ENCODE assay signal across 30 cellular contexts in the genomic region with DNA sequence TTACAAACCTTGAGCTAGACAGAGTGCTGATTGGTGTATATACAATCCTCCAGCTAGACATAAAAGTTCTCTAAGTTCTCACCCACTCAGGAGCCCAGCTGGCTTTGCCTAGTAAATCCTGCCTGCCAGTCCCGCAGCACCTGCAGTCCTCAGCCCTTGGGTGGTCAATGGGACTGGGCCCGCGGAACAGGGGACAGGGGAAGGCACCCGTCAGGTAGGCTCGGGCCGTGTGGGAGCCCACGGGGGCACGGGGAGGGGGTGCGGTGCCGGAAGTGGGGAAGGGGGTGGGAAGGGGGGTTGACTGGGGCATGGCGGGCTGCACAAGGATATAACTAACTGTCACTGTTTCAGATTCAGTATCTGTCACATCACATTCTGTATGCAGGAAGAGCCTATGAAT.
"Had no signal": no experiment of that assay in that cellular context is flagged by ENCODE, and none has a peak within 500 bp of the region (broad histone marks: within the 10 kb centered on the region; RNA-seq: fewer than 3 reads in every experiment).

No MANE protein-coding gene starts in this region.

- ATAC-seq: activated CD4-positive, alpha-beta T cell treated with anti-CD3 and anti-CD28 coated beads for 36 hours; activated CD4-positive, CD25-positive, alpha-beta regulatory T cell treated with anti-CD3 and anti-CD28 coated beads, Interleukin-2, amount 50 U/mL, for 24 hours; activated CD8-positive, alpha-beta memory T cell treated with anti-CD3 and anti-CD28 coated beads, Interleukin-2, amount 10 ng/mL, durations not matched to agents 7 days and 5 days; activated CD8-positive, alpha-beta T cell treated with anti-CD3 and anti-CD28 coated beads, Interleukin-2, amount 10 ng/mL, durations not matched to agents 7 days and 5 days; activated naive CD8-positive, alpha-beta T cell treated with anti-CD3 and anti-CD28 coated beads, Interleukin-2, amount 50 U/mL, for 24 hours; WTC11 had no signal

- H3K4me1 ChIP-seq: ascending aorta had no signal

- H3K27ac ChIP-seq: ascending aorta, cardiac muscle cell, WERI-Rb-1 had no signal

- DNase-seq: activated CD4-positive, alpha-beta memory T cell treated with anti-CD3 and anti-CD28 coated beads, Interleukin-2, amount 10 ng/mL, durations not matched to agents 7 days and 5 days; activated CD4-positive, alpha-beta T cell treated with anti-CD3 and anti-CD28 coated beads for 1 hour; activated CD4-positive, alpha-beta T cell treated with anti-CD3 and anti-CD28 coated beads for 36 hours; activated CD4-positive, alpha-beta T cell treated with anti-CD3 and anti-CD28 coated beads for 48 hours; activated CD4-positive, alpha-beta T cell treated with anti-CD3 and anti-CD28 coated beads, Interleukin-2, amount 10 ng/mL, durations not matched to agents 7 days and 5 days; activated CD4-positive, alpha-beta T cell treated with anti-CD3 and anti-CD28 coated beads, Interleukin-2, amount 50 U/mL, for 48 hours; activated CD4-positive, CD25-positive, alpha-beta regulatory T cell; activated CD8-positive, alpha-beta memory T cell treated with anti-CD3 and anti-CD28 coated beads for 24 hours; activated CD8-positive, alpha-beta memory T cell treated with anti-CD3 and anti-CD28 coated beads, Interleukin-2, amount 10 ng/mL, durations not matched to agents 7 days and 5 days; activated CD8-positive, alpha-beta memory T cell treated with anti-CD3 and anti-CD28 coated beads, Interleukin-2, amount 50 U/mL, for 48 hours; activated CD8-positive, alpha-beta T cell treated with anti-CD3 and anti-CD28 coated beads, Interleukin-2, amount 10 ng/mL, durations not matched to agents 7 days and 5 days; activated effector memory CD4-positive, alpha-beta T cell treated with Interleukin-2 at 50 U/mL for 16 hours; activated gamma-delta T cell; activated naive CD4-positive, alpha-beta T cell treated with anti-CD3 and anti-CD28 coated beads, Interleukin-2, amount 10 ng/mL, durations not matched to agents 7 days and 5 days; activated naive CD4-positive, alpha-beta T cell treated with Interleukin-2 at 50 U/mL for 16 hours; activated naive CD8-positive, alpha-beta T cell treated with anti-CD3 and anti-CD28 coated beads, Interleukin-2, amount 10 ng/mL, durations not matched to agents 7 days and 5 days; activated naive CD8-positive, alpha-beta T cell treated with anti-CD3 and anti-CD28 coated beads, Interleukin-2, amount 50 U/mL, for 24 hours; activated T-cell treated with anti-CD3 and anti-CD28 coated beads, Interleukin-2, amount 50 U/mL, for 24 hours; activated T-cell treated with anti-CD3 and anti-CD28 coated beads, Interleukin-2, amount 50 U/mL, for 48 hours; amygdala; anterior cingulate cortex; caudate nucleus; cerebellar nuclear complex; T-helper 2 cell; T-helper 9 cell; WERI-Rb-1 had no signal

- H3K4me3 ChIP-seq: ascending aorta, cardiac muscle cell had no signal

- H3K27me3 ChIP-seq: ascending aorta, cardiac muscle cell had no signal

- H3K36me3 ChIP-seq: ascending aorta, cardiac muscle cell, WERI-Rb-1 had no signal
